ENCODE assay signal across 8 cellular contexts in genomic region chr5:34192064-34192922, GRCh38.
DNase-seq lines count a peak whose midpoint lies in the region; ATAC-seq, FAIRE-seq and TF ChIP-seq lines count a peak whose summit lies in the region.
"Not testable (repeated sequence)": the region's sequence is repeated elsewhere in the genome, so short reads cannot be mapped to it uniquely, and the experiment has no call there.

No MANE protein-coding gene starts in this region.

- H3K4me3 ChIP-seq in HAP-1; endothelial cell of umbilical vein (replicated peaks in 1 of 3; ENCODE audit: insufficient read depth in 1 of 3, low read depth in 1 of 3, low read length in 3 of 3): not testable (repeated sequence)

- intact Hi-C loops in endothelial cell of umbilical vein (cut with micrococcal nuclease) = loop anchor here (5.0 kb wide), 1 partner anchor 260 kb away; no protein-coding TSS in a partner anchor

- not testable (repeated sequence) for H3K4me2 ChIP-seq in endothelial cell of umbilical vein (ENCODE audit: insufficient read depth, low read length)

- in situ Hi-C loops in HAP-1 (cut with MboI; ENCODE audit: low sequenced_read_pairs) = loop anchor here (25.0 kb wide), 1 partner anchor 695 kb away; no protein-coding TSS in a partner anchor

- not testable (repeated sequence) for TF ChIP-seq POLR2A in endothelial cell of umbilical vein (IDR thresholded peaks at IDR 0.05; ENCODE audit: low read depth, low read length)

- dilution Hi-C loops in endothelial cell of umbilical vein (cut with MboI; ENCODE audit: extremely low pct_ligation_motif_present, low sequenced_read_pairs) = not testable (repeated sequence)

- H3K4me3 Mint-ChIP-seq in T-helper 17 cell; natural killer cell treated with Interleukin-12 subunit alpha and Interleukin-12 subunit beta and Interleukin-15 and Interleukin-18, amount 100 ng/mL, for 72 hours: not testable (repeated sequence)

- not testable (repeated sequence) for H2AFZ ChIP-seq in endothelial cell of umbilical vein (ENCODE audit: low read depth, low read length)

- not testable (repeated sequence) for ATAC-seq in T-helper 17 cell; natural killer cell treated with Interleukin-12 subunit alpha and Interleukin-12 subunit beta and Interleukin-15 and Interleukin-18, amount 100 ng/mL, for 72 hours

- peak; percentile 33 for DNase-seq in Ammon's horn (ENCODE audit: low spot score)
- peak; percentile 1 to 34 for DNase-seq in HAP-1 (ENCODE audit: low spot score in 2 of 2)
- peak in 2 of 3 donors; percentile 23 to 37 for DNase-seq in T-helper 17 cell
- peak; percentile 1 for DNase-seq in amniotic epithelial cell (ENCODE audit: low read depth)
- peak; percentile 7 for DNase-seq in endothelial cell of umbilical vein (ENCODE audit: low read depth, low spot score)
- peak; percentile 2 for DNase-seq in iPS-NIHi11 (ENCODE audit: low spot score)
- DNase-seq in natural killer cell treated with Interleukin-12 subunit alpha and Interleukin-12 subunit beta and Interleukin-15 and Interleukin-18, amount 100 ng/mL, for 72 hours (ENCODE audit: low spot score) = peak; percentile 63
- peak; percentile 33 for DNase-seq in stimulated activated CD8-positive, alpha-beta memory T cell treated with anti-CD3 and anti-CD28 coated beads, Interleukin-4, amount 100 ng/mL, for 48 hours

- H3K9ac ChIP-seq in endothelial cell of umbilical vein (replicated peaks; ENCODE audit: extremely low read depth, insufficient read depth, low read length) = not testable (repeated sequence)

- POLR2A ChIA-PET in endothelial cell of umbilical vein (lab: Charles Lee) = not testable (repeated sequence)

- not testable (repeated sequence) for BruUV-seq in endothelial cell of umbilical vein (replicated peaks; lab: Mats Ljungman, UMichigan)

- H3K4me1 Mint-ChIP-seq in T-helper 17 cell = peaks cover 10% of the 10 kb centered on the region
- peaks cover 14 to 28% of the 10 kb centered on the region in 2 donors for H3K4me1 Mint-ChIP-seq in natural killer cell treated with Interleukin-12 subunit alpha and Interleukin-12 subunit beta and Interleukin-15 and Interleukin-18, amount 100 ng/mL, for 72 hours (ENCODE audit: low read depth in 2 of 2)

- H3K9me1 ChIP-seq in endothelial cell of umbilical vein (replicated peaks; ENCODE audit: control insufficient read depth, extremely low read depth, insufficient read depth, low read length) = not testable (repeated sequence)

- H4K20me1 ChIP-seq in endothelial cell of umbilical vein (replicated peaks; ENCODE audit: control insufficient read depth, extremely low read depth, insufficient read depth, low read length) = not testable (repeated sequence)

- H3K36me3 Mint-ChIP-seq in T-helper 17 cell (ENCODE audit: low read depth); natural killer cell treated with Interleukin-12 subunit alpha and Interleukin-12 subunit beta and Interleukin-15 and Interleukin-18, amount 100 ng/mL, for 72 hours: not testable (repeated sequence)

- H3K4me1 ChIP-seq in HAP-1; endothelial cell of umbilical vein (ENCODE audit: control insufficient read depth, extremely low read depth, insufficient read depth, low read length): not testable (repeated sequence)

- H3K79me2 ChIP-seq in endothelial cell of umbilical vein (ENCODE audit: control insufficient read depth, insufficient read depth, low read length) = not testable (repeated sequence)

- not testable (repeated sequence) for H3K27me3 Mint-ChIP-seq in T-helper 17 cell; natural killer cell treated with Interleukin-12 subunit alpha and Interleukin-12 subunit beta and Interleukin-15 and Interleukin-18, amount 100 ng/mL, for 72 hours

- H3K27me3 ChIP-seq in HAP-1 (ENCODE audit: low read depth); endothelial cell of umbilical vein (ENCODE audit: control insufficient read depth in 2 of 2, insufficient read depth in 2 of 2, low read length in 2 of 2): not testable (repeated sequence)

- H3K9me3 Mint-ChIP-seq in natural killer cell treated with Interleukin-12 subunit alpha and Interleukin-12 subunit beta and Interleukin-15 and Interleukin-18, amount 100 ng/mL, for 72 hours = not testable (repeated sequence)

- FAIRE-seq in endothelial cell of umbilical vein (lab: Jason Lieb, UNC) = not testable (repeated sequence)

- TF ChIP-seq CTCF in endothelial cell of umbilical vein (IDR thresholded peaks at IDR 0.05; ENCODE audit: extremely low read depth in 1 of 2, insufficient read depth in 1 of 2, low read depth in 1 of 2, low read length in 2 of 2) = not testable (repeated sequence)

- H3K9me3 ChIP-seq in HAP-1; T-helper 17 cell (ENCODE audit: control insufficient read depth, low read length, poor library complexity, severe bottlenecking); endothelial cell of umbilical vein (replicated peaks; ENCODE audit: control insufficient read depth, insufficient read depth, low read length): not testable (repeated sequence)

- not testable (repeated sequence) for H3K27ac ChIP-seq in endothelial cell of umbilical vein (ENCODE audit: insufficient read depth, low read depth, low read length)

- H3K36me3 ChIP-seq in HAP-1 (replicated peaks); endothelial cell of umbilical vein (ENCODE audit: control insufficient read depth in 2 of 2, extremely low read depth in 1 of 2, insufficient read depth in 2 of 2, low read length in 2 of 2): not testable (repeated sequence)

- H3K27ac Mint-ChIP-seq in T-helper 17 cell = peak overlapping the region; percentile 72
- H3K27ac Mint-ChIP-seq in natural killer cell treated with Interleukin-12 subunit alpha and Interleukin-12 subunit beta and Interleukin-15 and Interleukin-18, amount 100 ng/mL, for 72 hours = peak overlapping the region in 1 of 2 donors; percentile 68

- CTCF ChIA-PET in endothelial cell of umbilical vein (lab: Charles Lee) = not testable (repeated sequence)

Comparison
In these comparisons a context has a peak if more than half of its experiments do, and no peak if none do; other contexts are left out.
1. DNase-seq: peak in every context shown above with its lines; median percentile 63 in natural killer cell treated with Interleukin-12 subunit alpha and Interleukin-12 subunit beta and Interleukin-15 and Interleukin-18, amount 100 ng/mL, for 72 hours; 33 in Ammon's horn; 33 in stimulated activated CD8-positive, alpha-beta memory T cell treated with anti-CD3 and anti-CD28 coated beads, Interleukin-4, amount 100 ng/mL, for 48 hours; 30 in T-helper 17 cell; 18 in HAP-1; 7 in endothelial cell of umbilical vein; 2 in iPS-NIHi11; 1 in amniotic epithelial cell.